19 cellular contexts compared by ENCODE assay signal in genomic region chr2:39144411-39144810, GRCh38. TPM values are rescaled to one million over a fixed set of nuclear protein-coding genes. Genes with fewer than 3 reads are reported as not detected.
A peak's percentile ranks its signal among the peaks of the same experiment; 100 is the strongest.
DNase-seq lines count a peak whose midpoint lies in the region; TF ChIP-seq lines count a peak whose summit lies in the region.
"Had no signal": no experiment of that assay in that cellular context is flagged by ENCODE, and none has a peak within 500 bp of the region (broad histone marks: within the 10 kb centered on the region; RNA-seq: fewer than 3 reads in every experiment).

No MANE protein-coding gene starts in this region.

- H3K27ac ChIP-seq in mammary epithelial cell (ENCODE audit: insufficient read depth, low read depth, low read length) = no peak overlapping the region

- H2AFZ ChIP-seq in mammary epithelial cell (ENCODE audit: low read depth, low read length) = no peak overlapping the region

- H3K27me3 ChIP-seq in mammary epithelial cell (ENCODE audit: insufficient read depth, low read length) = no peaks in the 10 kb centered on the region

- dilution Hi-C loops in mammary epithelial cell (cut with HindIII; ENCODE audit: low sequenced_read_pairs) = no loop called here

- H3K36me3 Mint-ChIP-seq in MCF 10A (ENCODE audit: insufficient read depth, unreplicated experiment) = no peaks in the 10 kb centered on the region

- intact Hi-C loops in mammary epithelial cell (cut with micrococcal nuclease) = no loop called here
- intact Hi-C loops in MCF 10A (cut with micrococcal nuclease) = no loop called here

- no peaks in the 10 kb centered on the region for H3K79me2 ChIP-seq in mammary epithelial cell (ENCODE audit: insufficient read depth, low read length)

- H3K27me3 Mint-ChIP-seq in MCF 10A (ENCODE audit: insufficient read depth, unreplicated experiment) = no peaks in the 10 kb centered on the region
- H3K27me3 Mint-ChIP-seq: B cell; CD4-positive, alpha-beta T cell had no signal

- CTCF ChIA-PET in mammary epithelial cell (lab: Charles Lee; ENCODE audit: low non-redundant PET) (no interaction called here), MCF 10A (lab: Yijun Ruan, JAX) (interaction anchor here (1.1 kb wide), 1 partner anchor 11 kb away, joined by 3 read pairs; no protein-coding TSS in a partner anchor)

- TF ChIP-seq CTCF in mammary epithelial cell (conservative IDR thresholded peaks at IDR 0.05 in 1 of 2, IDR thresholded peaks at IDR 0.05 in 1 of 2; ENCODE audit: extremely low read depth in 1 of 2, insufficient read depth in 1 of 2, low read depth in 1 of 2, low read length in 2 of 2) (no peak), MCF 10A (IDR thresholded peaks at IDR 0.05; ENCODE audit: unreplicated experiment) (no peak)

- H3K4me3 Mint-ChIP-seq in MCF 10A (ENCODE audit: unreplicated experiment) = no peak overlapping the region
- H3K4me3 Mint-ChIP-seq: B cell; CD4-positive, alpha-beta T cell; HFFc6 had no signal

- no peak overlapping the region for H3K4me2 ChIP-seq in mammary epithelial cell (ENCODE audit: insufficient read depth, low read depth, low read length)

- BruUV-seq in mammary epithelial cell (replicated peaks; lab: Mats Ljungman, UMichigan) (no TSS peak), MCF 10A (replicated peaks; lab: Mats Ljungman, UMichigan) (no TSS peak)

- POLR2A ChIA-PET in MCF 10A (lab: Yijun Ruan, JAX) = interaction anchor here (1.6 to 3.2 kb wide), 2 partner anchors 20 to 24 kb away, joined by 3 to 21 read pairs; partner anchors contain the start of gene SOS1

- DNase-seq in mammary epithelial cell (peak; percentile 18), MCF 10A (ENCODE audit: unreplicated experiment) (no peak), MV-4-11 (lab: John Stamatoyannopoulos, UW) (peak; percentile 47), amniotic epithelial cell (ENCODE audit: low read depth) (peak; percentile 24), DMS153 treated with DMSO at 0.1 percent for 48 hours (lab: John Stamatoyannopoulos, UW; ENCODE audit: unreplicated experiment) (no peak), NCI-H1417 treated with DMSO at 0.1 percent for 48 hours (lab: John Stamatoyannopoulos, UW) (no peak), RPMI8226 (no peak)
- DNase-seq: Caco-2; CD4-positive, alpha-beta T cell; GF-D8; HFFc6; KG1; NCI-H1105; NCI-H1694; NCI-H2081 treated with DMSO at 0.1 percent for 48 hours; NCI-H510A treated with DMSO at 0.1 percent for 48 hours; NCI-H82; SW 1271 had no signal

- WGBS in mammary epithelial cell (ENCODE audit: low coverage, missing lambda C conversion rate) = no CpG with 5 or more reads among the region's 5 CpGs

- in situ Hi-C loops in mammary epithelial cell (cut with MboI; ENCODE audit: low sequenced_read_pairs in 2 of 2) = no loop called here

- no peak overlapping the region for H3K27ac Mint-ChIP-seq in MCF 10A (ENCODE audit: low read depth, unreplicated experiment)
- H3K27ac Mint-ChIP-seq: B cell; CD4-positive, alpha-beta T cell; HFFc6 had no signal

- no peaks in the 10 kb centered on the region for H4K20me1 ChIP-seq in mammary epithelial cell (ENCODE audit: insufficient read depth, low read length)

- peaks cover 3% of the 10 kb centered on the region for H3K4me1 ChIP-seq in mammary epithelial cell (ENCODE audit: insufficient read depth, low read length)

- no peak overlapping the region for H3K9ac ChIP-seq in mammary epithelial cell (ENCODE audit: insufficient read depth, low read length)

- H3K4me3 ChIP-seq in mammary epithelial cell (replicated peaks in 1 of 3; ENCODE audit: insufficient read depth in 1 of 3, low read depth in 2 of 3, low read length in 3 of 3) = no peak overlapping the region

- no peaks in the 10 kb centered on the region for H3K36me3 ChIP-seq in mammary epithelial cell (ENCODE audit: insufficient read depth, low read length)

- H3K4me1 Mint-ChIP-seq in MCF 10A (ENCODE audit: insufficient read depth, unreplicated experiment) = peaks cover 5% of the 10 kb centered on the region

- H3K9me3 Mint-ChIP-seq in MCF 10A (ENCODE audit: unreplicated experiment) = no peaks in the 10 kb centered on the region
- H3K9me3 Mint-ChIP-seq: CD4-positive, alpha-beta T cell; HFFc6 had no signal

- H3K9me3 ChIP-seq in mammary epithelial cell (replicated peaks; ENCODE audit: insufficient read depth, low read length) = no peaks in the 10 kb centered on the region
- H3K9me3 ChIP-seq: Caco-2 had no signal

RNA-seq across cellular contexts. Expression of gene SOS1, which starts 23.6 kb away (rescaled TPM):
- total RNA-seq in mammary epithelial cell (10 to 100 TPM; 23.7 to 29.1 TPM), MCF 10A (2022) (18.5 and 23.3 TPM in 2 replicates)
- polyA plus RNA-seq in mammary epithelial cell = 15.1 TPM
- polyA minus RNA-seq in mammary epithelial cell = 71.3 TPM

Comparison
In these comparisons a context has a peak if more than half of its experiments do, and no peak if none do; other contexts are left out.
1. DNase-seq: peak in mammary epithelial cell (single experiment), MV-4-11 (single experiment) and amniotic epithelial cell (single experiment); none in MCF 10A (single experiment), DMS153 treated with DMSO at 0.1 percent for 48 hours (single experiment), NCI-H1417 treated with DMSO at 0.1 percent for 48 hours (single experiment) and RPMI8226 (single experiment).